In the genomic region with DNA sequence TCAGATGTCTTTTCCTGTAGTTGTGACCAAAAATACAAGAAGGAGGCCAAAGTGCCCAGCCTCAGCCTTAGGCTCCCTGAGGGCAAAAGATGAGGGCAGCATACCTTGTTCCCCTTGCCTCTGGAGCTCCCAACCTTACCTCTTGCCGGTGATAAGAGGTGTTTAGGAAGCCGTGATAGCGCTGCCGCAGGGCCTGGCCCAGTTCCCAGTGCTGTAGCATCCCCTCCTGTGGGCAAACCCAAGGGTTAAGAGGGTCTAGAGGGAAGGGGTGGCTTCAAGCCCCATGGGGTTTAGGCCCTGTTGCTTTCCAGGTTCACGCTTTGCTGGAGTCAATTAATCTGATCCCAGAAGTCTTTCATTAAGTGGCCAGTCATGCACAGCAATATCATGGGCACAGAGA, we compare ENCODE assay signal across 9 cellular contexts. TPM values are rescaled to one million over a fixed set of nuclear protein-coding genes. Genes with fewer than 3 reads are reported as not detected.
A peak's percentile ranks its signal among the peaks of the same experiment; 100 is the strongest.
DNase-seq lines count a peak whose midpoint lies in the region; ATAC-seq and TF ChIP-seq lines count a peak whose summit lies in the region.
"Had no signal": no experiment of that assay in that cellular context is flagged by ENCODE, and none has a peak within 500 bp of the region (broad histone marks: within the 10 kb centered on the region; RNA-seq: fewer than 3 reads in every experiment).

No MANE protein-coding gene starts in this region.

- H3K4me3 ChIP-seq in heart left ventricle (peak overlapping the region in 9 of 12 donors; percentile 62 to 93 (median 80)), right cardiac atrium (ENCODE audit: low read length) (no peak overlapping the region)

- peak overlapping the region; percentile 96 for H3K4me3 Mint-ChIP-seq in activated naive CD8-positive, alpha-beta T cell treated with anti-CD3 and anti-CD28 coated beads for 36 hours
- H3K4me3 Mint-ChIP-seq in memory B cell (peak overlapping the region; percentile 95), type B pancreatic cell (peak overlapping the region; percentile 100)

- H3K27ac Mint-ChIP-seq in activated naive CD8-positive, alpha-beta T cell treated with anti-CD3 and anti-CD28 coated beads for 36 hours, result no peak overlapping the region
- H3K27ac Mint-ChIP-seq in memory B cell (no peak overlapping the region), type B pancreatic cell (no peak overlapping the region)

- H3K27ac ChIP-seq in heart left ventricle (peak overlapping the region in 3 of 12 donors; percentile 1 to 92 (median 89)), right cardiac atrium (ENCODE audit: low read length) (no peak overlapping the region)

- no peaks in the 10 kb centered on the region for H3K27me3 ChIP-seq in heart left ventricle
- no peaks in the 10 kb centered on the region for H3K27me3 ChIP-seq in right cardiac atrium (ENCODE audit: control insufficient read depth, insufficient read depth)

- intact Hi-C loops in heart left ventricle (cut with DNase I), result no loop called here
- intact Hi-C loops in right cardiac atrium (cut with DNase I), result no loop called here

- H3K9me3 Mint-ChIP-seq in activated naive CD8-positive, alpha-beta T cell treated with anti-CD3 and anti-CD28 coated beads for 36 hours, result no peaks in the 10 kb centered on the region
- H3K9me3 Mint-ChIP-seq in memory B cell (no peaks in the 10 kb centered on the region), type B pancreatic cell (no peaks in the 10 kb centered on the region)

- H3K4me1 Mint-ChIP-seq in activated naive CD8-positive, alpha-beta T cell treated with anti-CD3 and anti-CD28 coated beads for 36 hours, result peaks cover 20% of the 10 kb centered on the region
- H3K4me1 Mint-ChIP-seq in memory B cell (peaks cover 11% of the 10 kb centered on the region), type B pancreatic cell (ENCODE audit: unreplicated experiment) (peaks cover 12% of the 10 kb centered on the region)

- no peak for ATAC-seq in heart left ventricle
- ATAC-seq in right cardiac atrium, result no peak
- no peak for ATAC-seq in memory B cell (ENCODE audit: low read depth)
- ATAC-seq in GM18909 (IDR thresholded peaks at IDR 0.05; ENCODE audit: poor library complexity, unreplicated experiment), result no peak
- ATAC-seq in HG03097 (IDR thresholded peaks at IDR 0.05; ENCODE audit: low FRiP score, unreplicated experiment), result no peak

- no peaks in the 10 kb centered on the region for H3K27me3 Mint-ChIP-seq in activated naive CD8-positive, alpha-beta T cell treated with anti-CD3 and anti-CD28 coated beads for 36 hours
- H3K27me3 Mint-ChIP-seq in memory B cell (no peaks in the 10 kb centered on the region), type B pancreatic cell (no peaks in the 10 kb centered on the region)

- no peaks in the 10 kb centered on the region for H3K9me3 ChIP-seq in heart left ventricle
- no peaks in the 10 kb centered on the region for H3K9me3 ChIP-seq in right cardiac atrium (ENCODE audit: control insufficient read depth, low read length)

- no peak for TF ChIP-seq POLR2A in heart left ventricle (IDR thresholded peaks at IDR 0.05)

- DNase-seq in heart left ventricle (no peak), right cardiac atrium (no peak), memory B cell (ENCODE audit: low spot score in 2 of 2) (no peak), type B pancreatic cell (ENCODE audit: extremely low spot score, unreplicated experiment) (no peak), A172 (ENCODE audit: low spot score) (no peak)
- no peak for DNase-seq in activated naive CD8-positive, alpha-beta T cell treated with anti-CD3 and anti-CD28 coated beads for 36 hours
- DNase-seq: COR-L47 had no signal

- H3K36me3 Mint-ChIP-seq in activated naive CD8-positive, alpha-beta T cell treated with anti-CD3 and anti-CD28 coated beads for 36 hours, result peaks cover 2% of the 10 kb centered on the region
- H3K36me3 Mint-ChIP-seq in memory B cell (peaks cover 2% of the 10 kb centered on the region), type B pancreatic cell (peaks cover under 1% of the 10 kb centered on the region)

- WGBS in heart left ventricle, 4 donors, result 47 to 62% (median 53%) methylated on average over 5 of the region's 5 CpGs
- 65% methylated on average over 5 of the region's 5 CpGs for WGBS in right cardiac atrium

- H3K36me3 ChIP-seq in heart left ventricle, result peaks cover 0 to 53% (median 42%) of the 10 kb centered on the region in 9 donors

- TF ChIP-seq CTCF in heart left ventricle (IDR thresholded peaks at IDR 0.05) (no peak), type B pancreatic cell (conservative IDR thresholded peaks at IDR 0.05) (no peak)

- H3K4me1 ChIP-seq in heart left ventricle (peaks cover 2 to 46% (median 21%) of the 10 kb centered on the region in 12 donors), right cardiac atrium (ENCODE audit: control insufficient read depth, insufficient read depth, low read length) (peaks cover 14% of the 10 kb centered on the region)

RNA-seq across cellular contexts. Expression of a gene that starts 1.1 kb away (rescaled TPM):
- total RNA-seq in heart left ventricle, result 10 to 100 TPM; 18.0 to 60.4 (median 26.6) TPM
- 10 to 100 TPM; 25.3 to 44.7 TPM for polyA plus RNA-seq in heart left ventricle
- 10 to 100 TPM; 21.7 to 25.9 (median 25.5) TPM for total RNA-seq in right cardiac atrium
- 24.7 TPM for polyA plus RNA-seq in right cardiac atrium
- total RNA-seq in activated naive CD8-positive, alpha-beta T cell treated with anti-CD3 and anti-CD28 coated beads for 36 hours, result 10 to 100 TPM; 13.4 to 13.9 TPM
- 41.1 and 42.2 TPM in 2 replicates for total RNA-seq in type B pancreatic cell (ENCODE audit: low replicate concordance)
- 24.6 and 29.9 TPM in 2 replicates for total RNA-seq in A172 (2014; rRNA removed; shearing (Covaris generic))

RNA-seq across cellular contexts. Expression of a gene that starts 10.3 kb away (rescaled TPM):
- total RNA-seq in heart left ventricle (10 to 100 TPM in 5 of 9 donors, 1 to 10 TPM in 4; 3.9 to 38.5 (median 11.9) TPM), right cardiac atrium (10 to 100 TPM; 22.9 to 42.2 (median 34.2) TPM), type B pancreatic cell (ENCODE audit: low replicate concordance) (14.2 and 18.9 TPM in 2 replicates)
- polyA plus RNA-seq in heart left ventricle (10 to 100 TPM; 11.4 to 17.5 TPM), right cardiac atrium (29.5 TPM)
- total RNA-seq in activated naive CD8-positive, alpha-beta T cell treated with anti-CD3 and anti-CD28 coated beads for 36 hours, result 1 to 10 TPM; 8.1 to 8.2 TPM
- 18.1 and 23.5 TPM in 2 replicates for total RNA-seq in A172 (2014; rRNA removed; shearing (Covaris generic))

RNA-seq across cellular contexts. Expression of a gene that starts 22.4 kb away (rescaled TPM):
- 10 to 100 TPM; 30.1 to 60.6 (median 42.0) TPM for total RNA-seq in heart left ventricle
- polyA plus RNA-seq in heart left ventricle, result 10 to 100 TPM; 22.6 to 37.5 TPM
- 10 to 100 TPM; 42.2 to 73.7 (median 54.7) TPM for total RNA-seq in right cardiac atrium
- polyA plus RNA-seq in right cardiac atrium, result 27.9 TPM
- total RNA-seq in activated naive CD8-positive, alpha-beta T cell treated with anti-CD3 and anti-CD28 coated beads for 36 hours, result 10 to 100 TPM; 50.9 to 51.2 TPM
- 41.1 and 47.7 TPM in 2 replicates for total RNA-seq in type B pancreatic cell (ENCODE audit: low replicate concordance)
- total RNA-seq in A172 (2014; rRNA removed; shearing (Covaris generic)), result 16.5 and 23.1 TPM in 2 replicates

RNA-seq across cellular contexts. Expression of a gene that starts 32.7 kb away (rescaled TPM):
- total RNA-seq in heart left ventricle (10 to 100 TPM in 4 of 9 donors, 1 to 10 TPM in 5; 8.0 to 28.5 (median 9.7) TPM), right cardiac atrium (10 to 100 TPM in 3 of 4 donors, 1 to 10 TPM in 1; 9.2 to 12.4 (median 11.8) TPM), type B pancreatic cell (ENCODE audit: low replicate concordance) (40.0 and 50.1 TPM in 2 replicates)
- polyA plus RNA-seq in heart left ventricle (10 to 100 TPM in 1 of 2 donors, 1 to 10 TPM in 1; 8.1 to 11.7 TPM), right cardiac atrium (10.5 TPM)
- 100 to 1,000 TPM; 111 to 112 TPM for total RNA-seq in activated naive CD8-positive, alpha-beta T cell treated with anti-CD3 and anti-CD28 coated beads for 36 hours
- 86.1 and 110 TPM in 2 replicates for total RNA-seq in A172 (2014; rRNA removed; shearing (Covaris generic))
